In the genomic region with DNA sequence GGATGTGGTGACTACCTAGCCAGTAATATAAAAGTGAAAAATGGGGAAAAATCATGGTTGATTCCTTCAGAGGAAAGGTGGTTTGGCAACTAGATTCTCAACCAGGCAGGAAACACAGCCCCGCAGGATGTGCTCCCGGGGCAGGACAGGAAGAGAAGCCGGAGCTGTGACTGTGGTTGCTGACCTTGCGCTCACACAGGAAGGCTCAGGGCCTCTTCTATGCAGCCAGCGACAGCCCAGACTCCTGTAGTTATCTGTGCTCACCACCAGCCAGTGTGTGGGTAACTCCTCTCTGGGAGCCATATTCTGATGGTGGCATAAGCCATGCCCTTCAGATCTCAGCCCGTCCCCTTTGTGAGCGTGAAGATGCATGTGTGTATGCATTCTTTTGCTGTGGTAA, we compare ENCODE assay signal across 1 cellular context.
TF ChIP-seq lines count a peak whose summit lies in the region.

No MANE protein-coding gene starts in this region.

TF ChIP-seq in H1, 55 proteins besides CTCF, POLR2A, EP300 and RAD21:
- TF ChIP-seq NANOG (IDR thresholded peaks at IDR 0.05; ENCODE audit: insufficient read depth, low read depth, low read length, poor library complexity, severe bottlenecking): no peak
- no peak for TF ChIP-seq FOSL1 (IDR thresholded peaks at IDR 0.05; ENCODE audit: insufficient read depth, low read depth, low read length)
- TF ChIP-seq ATF2 (IDR thresholded peaks at IDR 0.05; ENCODE audit: low read length): no peak
- TF ChIP-seq MAX (IDR thresholded peaks at IDR 0.05): no peak
- no peak for TF ChIP-seq ASH2L (IDR thresholded peaks at IDR 0.05; ENCODE audit: low read length)
- no peak for TF ChIP-seq CHD1 (IDR thresholded peaks at IDR 0.05; ENCODE audit: low read depth, low read length)
- 0 out of 2 replicates have a peak, but pooled peaks have one; percentile 26 for TF ChIP-seq YY1 (IDR thresholded peaks at IDR 0.05; ENCODE audit: low read depth, low read length)
- TF ChIP-seq CEBPB (IDR thresholded peaks at IDR 0.05; ENCODE audit: low read depth, low read length): no peak
